Comparison of ENCODE assay signal across 10 cellular contexts in the genomic region with DNA sequence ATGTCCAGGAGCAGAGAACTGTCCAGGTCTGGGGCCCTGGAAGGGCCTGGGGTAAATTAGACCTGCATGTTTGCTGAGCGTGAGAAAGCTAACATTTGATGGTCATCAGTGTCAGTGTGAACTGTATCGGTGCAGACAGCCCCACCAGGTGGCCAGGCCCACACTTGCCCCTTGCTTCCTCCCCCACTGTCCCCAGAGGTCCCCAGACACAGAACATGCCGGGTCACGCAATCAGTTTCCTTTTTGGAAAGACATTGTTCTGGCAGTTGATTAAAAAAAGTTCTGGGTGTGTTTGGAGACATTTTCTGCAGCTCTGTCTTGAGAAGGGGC. TPM values are rescaled to one million over a fixed set of nuclear protein-coding genes. Genes with fewer than 3 reads are reported as not detected.
DNase-seq lines count a peak whose midpoint lies in the region; ATAC-seq and TF ChIP-seq lines count a peak whose summit lies in the region.
"Had no signal": no experiment of that assay in that cellular context is flagged by ENCODE, and none has a peak within 500 bp of the region (broad histone marks: within the 10 kb centered on the region; RNA-seq: fewer than 3 reads in every experiment).

No MANE protein-coding gene starts in this region.

- no peak overlapping the region for H3K27ac Mint-ChIP-seq in activated T-cell treated with anti-CD3 and anti-CD28 coated beads, Interleukin-2, amount 50 U/mL, for 72 hours
- peak overlapping the region; percentile 8 for H3K27ac Mint-ChIP-seq in glutamatergic neuron (ENCODE audit: unreplicated experiment)

- peak overlapping the region; percentile 47 to 73 for H3K4me3 Mint-ChIP-seq in activated T-cell treated with anti-CD3 and anti-CD28 coated beads, Interleukin-2, amount 50 U/mL, for 72 hours
- H3K4me3 Mint-ChIP-seq in glutamatergic neuron (ENCODE audit: unreplicated experiment): peak overlapping the region; percentile 79

- no peaks in the 10 kb centered on the region for H3K36me3 Mint-ChIP-seq in activated T-cell treated with anti-CD3 and anti-CD28 coated beads, Interleukin-2, amount 50 U/mL, for 72 hours (ENCODE audit: insufficient read depth in 2 of 2)
- H3K36me3 Mint-ChIP-seq in glutamatergic neuron (ENCODE audit: unreplicated experiment): peaks cover 7% of the 10 kb centered on the region

- no peak for ATAC-seq in activated T-cell treated with anti-CD3 and anti-CD28 coated beads, Interleukin-2, amount 50 U/mL, for 72 hours (replicated peaks in 1 of 2)
- ATAC-seq in HG03565 (IDR thresholded peaks at IDR 0.05; ENCODE audit: unreplicated experiment) (no peak), GM18867 (IDR thresholded peaks at IDR 0.05; ENCODE audit: unreplicated experiment) (no peak)

- DNase-seq in activated T-cell treated with anti-CD3 and anti-CD28 coated beads, Interleukin-2, amount 50 U/mL, for 72 hours: no peak
- DNase-seq in activated T-cell treated with anti-CD3 and anti-CD28 coated beads for 4 hours (no peak), NOMO-1 treated with DMSO at 0.1 percent for 48 hours (lab: John Stamatoyannopoulos, UW; ENCODE audit: unreplicated experiment) (peak; percentile 43), glutamatergic neuron (peak; percentile 27), superior temporal gyrus (ENCODE audit: extremely low spot score) (peak; percentile 3), NCI-H187 (lab: John Stamatoyannopoulos, UW) (no peak)
- DNase-seq: NCI-H1417 treated with DMSO at 0.1 percent for 48 hours, nucleus accumbens had no signal

- peaks cover 51% of the 10 kb centered on the region for H3K27me3 Mint-ChIP-seq in activated T-cell treated with anti-CD3 and anti-CD28 coated beads, Interleukin-2, amount 50 U/mL, for 72 hours (ENCODE audit: low read depth)
- H3K27me3 Mint-ChIP-seq in glutamatergic neuron (ENCODE audit: unreplicated experiment): peaks cover 10% of the 10 kb centered on the region

- H3K4me1 Mint-ChIP-seq in activated T-cell treated with anti-CD3 and anti-CD28 coated beads, Interleukin-2, amount 50 U/mL, for 72 hours (ENCODE audit: low read depth): peaks cover 28% of the 10 kb centered on the region
- peaks cover 11% of the 10 kb centered on the region for H3K4me1 Mint-ChIP-seq in glutamatergic neuron (ENCODE audit: low read depth, unreplicated experiment)

- no peaks in the 10 kb centered on the region for H3K9me3 Mint-ChIP-seq in activated T-cell treated with anti-CD3 and anti-CD28 coated beads, Interleukin-2, amount 50 U/mL, for 72 hours
- peaks cover 10% of the 10 kb centered on the region for H3K9me3 Mint-ChIP-seq in glutamatergic neuron (ENCODE audit: unreplicated experiment)

- peak; percentile 15 for TF ChIP-seq CTCF in glutamatergic neuron (IDR thresholded peaks at IDR 0.05; ENCODE audit: partially characterized antibody, unreplicated experiment)

RNA-seq across cellular contexts. Expression of a gene that starts 1.5 kb away (rescaled TPM):
- total RNA-seq in activated T-cell treated with anti-CD3 and anti-CD28 coated beads, Interleukin-2, amount 50 U/mL, for 72 hours: 10 to 100 TPM; 18.7 to 25.0 TPM
- 41.7 TPM for total RNA-seq in glutamatergic neuron (ENCODE audit: unreplicated experiment)

Comparison
In these comparisons a context has a peak if more than half of its experiments do, and no peak if none do; other contexts are left out.
1. DNase-seq: peak in NOMO-1 treated with DMSO at 0.1 percent for 48 hours (single experiment), glutamatergic neuron (single experiment) and superior temporal gyrus (single experiment); none in activated T-cell treated with anti-CD3 and anti-CD28 coated beads, Interleukin-2, amount 50 U/mL, for 72 hours (0 of 2), activated T-cell treated with anti-CD3 and anti-CD28 coated beads for 4 hours (single experiment) and NCI-H187 (0 of 2).